In the genomic region with DNA sequence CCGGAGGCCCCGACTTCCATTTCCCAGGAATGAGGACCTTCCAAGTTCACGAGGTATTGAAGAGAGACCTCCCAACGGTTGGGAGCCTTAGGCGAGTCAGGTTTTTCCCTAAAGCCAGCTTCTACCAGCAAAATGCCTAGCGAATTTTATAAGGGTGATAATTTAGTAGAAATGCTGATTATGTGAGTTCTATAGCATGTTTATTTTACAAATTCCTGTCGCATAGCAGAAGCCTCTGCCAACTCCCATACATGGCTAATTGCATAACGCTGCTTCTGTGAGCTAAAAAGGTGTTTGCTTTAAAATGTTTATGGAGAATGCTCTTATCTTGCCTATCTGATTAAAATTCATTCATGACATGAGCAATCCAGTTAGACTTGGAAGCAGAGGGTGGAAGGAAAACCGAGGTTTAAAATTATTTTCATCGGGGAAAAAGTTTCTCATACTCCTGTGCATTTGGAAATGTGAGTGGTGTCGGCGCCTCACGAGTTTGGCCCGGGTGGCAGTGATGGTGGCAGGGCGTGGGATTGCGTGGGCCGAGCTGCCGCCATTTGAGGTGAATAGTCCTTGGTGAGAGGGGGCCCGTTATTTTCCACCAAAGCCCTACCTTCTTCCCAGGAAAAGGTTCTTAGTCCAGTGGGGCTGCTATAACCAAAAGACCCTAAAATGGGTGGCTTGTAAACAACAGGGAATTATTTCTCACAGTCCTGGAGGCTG, we compare ENCODE assay signal across 25 cellular contexts.
A peak's percentile ranks its signal among the peaks of the same experiment; 100 is the strongest.
DNase-seq lines count a peak whose midpoint lies in the region; ATAC-seq and TF ChIP-seq lines count a peak whose summit lies in the region.
"Had no signal": no experiment of that assay in that cellular context is flagged by ENCODE, and none has a peak within 500 bp of the region (broad histone marks: within the 10 kb centered on the region; RNA-seq: fewer than 3 reads in every experiment).

No MANE protein-coding gene starts in this region.

- H3K27me3 Mint-ChIP-seq in osteocyte (ENCODE audit: unreplicated experiment) = no peaks in the 10 kb centered on the region
- H3K27me3 Mint-ChIP-seq in activated CD4-positive, alpha-beta T cell treated with anti-CD3 and anti-CD28 coated beads for 36 hours = peaks cover 5% of the 10 kb centered on the region

- H3K4me3 ChIP-seq in WI38 (ENCODE audit: low read depth, low read length) = peak overlapping the region; percentile 2; the same call in 1 of the 2 replicates
- H3K4me3 ChIP-seq in fibroblast of the aortic adventitia (ENCODE audit: low read depth, low read length) = no peak overlapping the region
- H3K4me3 ChIP-seq in ascending aorta = no peak overlapping the region
- H3K4me3 ChIP-seq: esophagus squamous epithelium, heart left ventricle, testis, vagina had no signal

- POLR2A ChIA-PET in activated CD4-positive, alpha-beta T cell treated with anti-CD3 and anti-CD28 coated beads for 36 hours (lab: Charles Lee) = no interaction called here

- CTCF ChIA-PET in activated CD4-positive, alpha-beta T cell treated with anti-CD3 and anti-CD28 coated beads for 36 hours (lab: Charles Lee) = no interaction called here

- H3K27ac Mint-ChIP-seq in osteocyte (ENCODE audit: unreplicated experiment) = peak overlapping the region; percentile 82
- no peak overlapping the region for H3K27ac Mint-ChIP-seq in activated CD4-positive, alpha-beta T cell treated with anti-CD3 and anti-CD28 coated beads for 36 hours
- H3K27ac Mint-ChIP-seq: activated naive CD4-positive, alpha-beta T cell treated with anti-CD3 and anti-CD28 coated beads, Interleukin-2, amount 50 U/mL, for 24 hours; activated T-cell treated with anti-CD3 and anti-CD28 coated beads, Interleukin-2, amount 50 U/mL, for 72 hours; CD4-positive, alpha-beta memory T cell; nephron progenitor cell; T-cell had no signal

- no peaks in the 10 kb centered on the region for H3K9me3 ChIP-seq in ascending aorta
- H3K9me3 ChIP-seq: esophagus squamous epithelium, heart left ventricle, testis, vagina had no signal

- H3K4me3 Mint-ChIP-seq in osteocyte (ENCODE audit: unreplicated experiment) = no peak overlapping the region
- no peak overlapping the region for H3K4me3 Mint-ChIP-seq in activated CD4-positive, alpha-beta T cell treated with anti-CD3 and anti-CD28 coated beads for 36 hours
- H3K4me3 Mint-ChIP-seq: activated naive CD4-positive, alpha-beta T cell treated with anti-CD3 and anti-CD28 coated beads, Interleukin-2, amount 50 U/mL, for 24 hours; activated T-cell treated with anti-CD3 and anti-CD28 coated beads, Interleukin-2, amount 50 U/mL, for 72 hours; CD4-positive, alpha-beta memory T cell; nephron progenitor cell; T-cell had no signal

- H3K27ac ChIP-seq in ascending aorta = no peak overlapping the region
- H3K27ac ChIP-seq: esophagus squamous epithelium, heart left ventricle, testis, vagina had no signal

- no peaks in the 10 kb centered on the region for H3K9me3 Mint-ChIP-seq in osteocyte (ENCODE audit: unreplicated experiment)
- H3K9me3 Mint-ChIP-seq in activated CD4-positive, alpha-beta T cell treated with anti-CD3 and anti-CD28 coated beads for 36 hours (ENCODE audit: low read depth) = no peaks in the 10 kb centered on the region
- H3K9me3 Mint-ChIP-seq: activated naive CD4-positive, alpha-beta T cell treated with anti-CD3 and anti-CD28 coated beads, Interleukin-2, amount 50 U/mL, for 24 hours; activated T-cell treated with anti-CD3 and anti-CD28 coated beads, Interleukin-2, amount 50 U/mL, for 72 hours; CD4-positive, alpha-beta memory T cell; nephron progenitor cell; T-cell had no signal

- peaks cover 41% of the 10 kb centered on the region for H3K36me3 Mint-ChIP-seq in osteocyte (ENCODE audit: unreplicated experiment)
- H3K36me3 Mint-ChIP-seq in activated CD4-positive, alpha-beta T cell treated with anti-CD3 and anti-CD28 coated beads for 36 hours (ENCODE audit: low read depth) = no peaks in the 10 kb centered on the region
- H3K36me3 Mint-ChIP-seq: activated naive CD4-positive, alpha-beta T cell treated with anti-CD3 and anti-CD28 coated beads, Interleukin-2, amount 50 U/mL, for 24 hours; CD4-positive, alpha-beta memory T cell; T-cell had no signal

- TF ChIP-seq CTCF in WI38 (IDR thresholded peaks at IDR 0.05; ENCODE audit: low read depth, low read length) (no peak), fibroblast of the aortic adventitia (IDR thresholded peaks at IDR 0.05; ENCODE audit: insufficient read depth, low read length) (no peak), osteocyte (IDR thresholded peaks at IDR 0.05) (no peak), ascending aorta (IDR thresholded peaks at IDR 0.05) (no peak)

- intact Hi-C loops in ascending aorta (cut with DNase I) = no loop called here
- intact Hi-C loops in activated CD4-positive, alpha-beta T cell treated with anti-CD3 and anti-CD28 coated beads for 36 hours (cut with DNase I, micrococcal nuclease) = no loop called here

- DNase-seq in EH (ENCODE audit: low read depth) = peak; percentile 92
- DNase-seq in fibroblast of the aortic adventitia (ENCODE audit: low read depth) = peak; percentile 51
- DNase-seq in osteocyte (ENCODE audit: extremely low spot score, unreplicated experiment) = no peak
- DNase-seq in ascending aorta (ENCODE audit: low spot score in 2 of 2) = no peak
- no peak for DNase-seq in AML-193 (lab: John Stamatoyannopoulos, UW)
- no peak for DNase-seq in NOMO-1 treated with DMSO at 0.1 percent for 48 hours (lab: John Stamatoyannopoulos, UW; ENCODE audit: unreplicated experiment)
- no peak for DNase-seq in activated CD4-positive, alpha-beta T cell treated with anti-CD3 and anti-CD28 coated beads for 36 hours
- DNase-seq: activated CD4-positive, alpha-beta T cell treated with anti-CD3 and anti-CD28 coated beads for 4 hours; activated T-cell treated with anti-CD3 and anti-CD28 coated beads, Interleukin-2, amount 50 U/mL, for 72 hours; CD4-positive, alpha-beta memory T cell; DMS153; esophagus squamous epithelium; GF-D8; heart left ventricle; midbrain; NCI-H1105 treated with DMSO at 0.1 percent for 48 hours; NCI-H446 treated with DMSO at 0.1 percent for 48 hours; nephron progenitor cell; SHP77; T-cell; testis had no signal

- H3K4me1 Mint-ChIP-seq in osteocyte (ENCODE audit: unreplicated experiment) = peaks cover 34% of the 10 kb centered on the region
- peaks cover 2% of the 10 kb centered on the region for H3K4me1 Mint-ChIP-seq in activated CD4-positive, alpha-beta T cell treated with anti-CD3 and anti-CD28 coated beads for 36 hours
- H3K4me1 Mint-ChIP-seq: activated naive CD4-positive, alpha-beta T cell treated with anti-CD3 and anti-CD28 coated beads, Interleukin-2, amount 50 U/mL, for 24 hours; CD4-positive, alpha-beta memory T cell; T-cell had no signal

- H3K4me1 ChIP-seq in ascending aorta = peaks cover 3 to 5% of the 10 kb centered on the region in 2 donors
- H3K4me1 ChIP-seq: testis had no signal

- peaks cover 45 to 62% of the 10 kb centered on the region in 2 donors for H3K36me3 ChIP-seq in ascending aorta

- no peaks in the 10 kb centered on the region for H3K27me3 ChIP-seq in ascending aorta
- H3K27me3 ChIP-seq: heart left ventricle, testis, vagina had no signal

- ATAC-seq in activated CD4-positive, alpha-beta T cell treated with anti-CD3 and anti-CD28 coated beads for 36 hours = no peak
- ATAC-seq: activated T-cell treated with anti-CD3 and anti-CD28 coated beads, Interleukin-2, amount 50 U/mL, for 72 hours; heart left ventricle; left lobe of liver; T-cell had no signal

Comparison
In these comparisons a context has a peak if more than half of its experiments do, and no peak if none do; other contexts are left out.
1. DNase-seq: peak in EH (single experiment) and fibroblast of the aortic adventitia (single experiment); none in osteocyte (single experiment), ascending aorta (0 of 2), AML-193 (0 of 2), NOMO-1 treated with DMSO at 0.1 percent for 48 hours (single experiment) and activated CD4-positive, alpha-beta T cell treated with anti-CD3 and anti-CD28 coated beads for 36 hours (single experiment).